ENCODE assay signal across 11 cellular contexts in genomic region chrX:45774961-45775360, GRCh38.
DNase-seq lines count a peak whose midpoint lies in the region; ATAC-seq and TF ChIP-seq lines count a peak whose summit lies in the region.
"Had no signal": no experiment of that assay in that cellular context is flagged by ENCODE, and none has a peak within 500 bp of the region (broad histone marks: within the 10 kb centered on the region; RNA-seq: fewer than 3 reads in every experiment).

No MANE protein-coding gene starts in this region.

- peaks cover 94% of the 10 kb centered on the region for H3K4me1 Mint-ChIP-seq in stimulated activated naive CD8-positive, alpha-beta T cell treated with anti-CD3 and anti-CD28 coated beads, Interleukin-15, Interleukin-2, amounts not matched to agents 100 ng/mL and 50 ng/mL, for 24 hours (ENCODE audit: low read depth)
- H3K4me1 Mint-ChIP-seq in activated naive CD8-positive, alpha-beta T cell treated with anti-CD3 and anti-CD28 coated beads for 36 hours: peaks cover 55% of the 10 kb centered on the region
- H3K4me1 Mint-ChIP-seq in effector memory CD8-positive, alpha-beta T cell (ENCODE audit: low read depth in 2 of 2): peaks cover 17 to 20% of the 10 kb centered on the region in 2 donors

- DNase-seq in stimulated activated naive CD8-positive, alpha-beta T cell treated with anti-CD3 and anti-CD28 coated beads, Interleukin-15, Interleukin-2, amounts not matched to agents 100 U/mL and 50 U/mL, for 24 hours: no peak
- no peak for DNase-seq in activated naive CD8-positive, alpha-beta T cell treated with anti-CD3 and anti-CD28 coated beads for 36 hours
- DNase-seq in left ventricle myocardium inferior (no peak), RWPE1 (ENCODE audit: low spot score) (no peak)
- DNase-seq in effector memory CD8-positive, alpha-beta T cell: no peak
- DNase-seq: NCI-H526 had no signal

- no peaks in the 10 kb centered on the region for H3K9me3 Mint-ChIP-seq in stimulated activated naive CD8-positive, alpha-beta T cell treated with anti-CD3 and anti-CD28 coated beads, Interleukin-15, Interleukin-2, amounts not matched to agents 100 ng/mL and 50 ng/mL, for 24 hours
- H3K9me3 Mint-ChIP-seq in activated naive CD8-positive, alpha-beta T cell treated with anti-CD3 and anti-CD28 coated beads for 36 hours: no peaks in the 10 kb centered on the region
- no peaks in the 10 kb centered on the region for H3K9me3 Mint-ChIP-seq in effector memory CD8-positive, alpha-beta T cell
- H3K9me3 Mint-ChIP-seq: stimulated activated effector memory CD8-positive, alpha-beta T cell treated with anti-CD3 and anti-CD28 coated beads, Interleukin-12 subunit alpha, Interleukin-12 subunit beta, amount 100 ng/mL, for 72 hours had no signal

- ATAC-seq in stimulated activated naive CD8-positive, alpha-beta T cell treated with anti-CD3 and anti-CD28 coated beads, Interleukin-15, Interleukin-2, amounts not matched to agents 100 U/mL and 50 U/mL, for 24 hours: no peak
- ATAC-seq in HG03439 (IDR thresholded peaks at IDR 0.05; ENCODE audit: unreplicated experiment): no peak
- ATAC-seq in effector memory CD8-positive, alpha-beta T cell (replicated peaks): no peak
- no peak for ATAC-seq in HG03045 (IDR thresholded peaks at IDR 0.05; ENCODE audit: unreplicated experiment)
- ATAC-seq: gastroesophageal sphincter; stimulated activated effector memory CD8-positive, alpha-beta T cell treated with anti-CD3 and anti-CD28 coated beads, Interleukin-12 subunit alpha, Interleukin-12 subunit beta, amount 100 ng/mL, for 72 hours had no signal

- H3K27me3 Mint-ChIP-seq in stimulated activated naive CD8-positive, alpha-beta T cell treated with anti-CD3 and anti-CD28 coated beads, Interleukin-15, Interleukin-2, amounts not matched to agents 100 ng/mL and 50 ng/mL, for 24 hours: no peaks in the 10 kb centered on the region
- no peaks in the 10 kb centered on the region for H3K27me3 Mint-ChIP-seq in activated naive CD8-positive, alpha-beta T cell treated with anti-CD3 and anti-CD28 coated beads for 36 hours
- H3K27me3 Mint-ChIP-seq in effector memory CD8-positive, alpha-beta T cell: no peaks in the 10 kb centered on the region

- peaks cover 11% of the 10 kb centered on the region for H3K4me1 ChIP-seq in left ventricle myocardium inferior

- H3K4me3 ChIP-seq in left ventricle myocardium inferior: no peak overlapping the region
- H3K4me3 ChIP-seq: gastroesophageal sphincter had no signal

- H3K27ac Mint-ChIP-seq in stimulated activated naive CD8-positive, alpha-beta T cell treated with anti-CD3 and anti-CD28 coated beads, Interleukin-15, Interleukin-2, amounts not matched to agents 100 ng/mL and 50 ng/mL, for 24 hours: peak overlapping the region; percentile 55
- no peak overlapping the region for H3K27ac Mint-ChIP-seq in activated naive CD8-positive, alpha-beta T cell treated with anti-CD3 and anti-CD28 coated beads for 36 hours
- no peak overlapping the region for H3K27ac Mint-ChIP-seq in effector memory CD8-positive, alpha-beta T cell
- H3K27ac Mint-ChIP-seq: stimulated activated effector memory CD8-positive, alpha-beta T cell treated with anti-CD3 and anti-CD28 coated beads, Interleukin-12 subunit alpha, Interleukin-12 subunit beta, amount 100 ng/mL, for 72 hours had no signal

- H3K27me3 ChIP-seq in left ventricle myocardium inferior (ENCODE audit: low read depth): no peaks in the 10 kb centered on the region
- H3K27me3 ChIP-seq: gastroesophageal sphincter had no signal

- H3K36me3 ChIP-seq in left ventricle myocardium inferior: no peaks in the 10 kb centered on the region
- H3K36me3 ChIP-seq: gastroesophageal sphincter had no signal

- TF ChIP-seq CTCF in left ventricle myocardium inferior (IDR thresholded peaks at IDR 0.05; ENCODE audit: borderline replicate concordance) (no peak), RWPE1 (conservative IDR thresholded peaks at IDR 0.05; ENCODE audit: low read depth) (no peak)

- intact Hi-C loops in left ventricle myocardium inferior (cut with micrococcal nuclease): no loop called here

- CTCF ChIA-PET in RWPE1 (lab: Yijun Ruan, JAX): no interaction called here

- H3K4me3 Mint-ChIP-seq in stimulated activated naive CD8-positive, alpha-beta T cell treated with anti-CD3 and anti-CD28 coated beads, Interleukin-15, Interleukin-2, amounts not matched to agents 100 ng/mL and 50 ng/mL, for 24 hours: no peak overlapping the region
- H3K4me3 Mint-ChIP-seq in activated naive CD8-positive, alpha-beta T cell treated with anti-CD3 and anti-CD28 coated beads for 36 hours: peak overlapping the region; percentile 34
- H3K4me3 Mint-ChIP-seq in effector memory CD8-positive, alpha-beta T cell: no peak overlapping the region
- H3K4me3 Mint-ChIP-seq: stimulated activated effector memory CD8-positive, alpha-beta T cell treated with anti-CD3 and anti-CD28 coated beads, Interleukin-12 subunit alpha, Interleukin-12 subunit beta, amount 100 ng/mL, for 72 hours had no signal

- H3K9me3 ChIP-seq in left ventricle myocardium inferior (replicated peaks): no peaks in the 10 kb centered on the region
- H3K9me3 ChIP-seq: gastroesophageal sphincter had no signal

- POLR2A ChIA-PET in RWPE1 (lab: Yijun Ruan, JAX; ENCODE audit: low non-redundant PET): no interaction called here

- H3K36me3 Mint-ChIP-seq in stimulated activated naive CD8-positive, alpha-beta T cell treated with anti-CD3 and anti-CD28 coated beads, Interleukin-15, Interleukin-2, amounts not matched to agents 100 ng/mL and 50 ng/mL, for 24 hours (ENCODE audit: low read depth): peaks cover 37% of the 10 kb centered on the region
- H3K36me3 Mint-ChIP-seq in activated naive CD8-positive, alpha-beta T cell treated with anti-CD3 and anti-CD28 coated beads for 36 hours: peaks cover 24% of the 10 kb centered on the region
- no peaks in the 10 kb centered on the region for H3K36me3 Mint-ChIP-seq in effector memory CD8-positive, alpha-beta T cell (ENCODE audit: insufficient read depth)

- H3K27ac ChIP-seq in left ventricle myocardium inferior (replicated peaks) (peak overlapping the region; percentile 55), RWPE1 (no peak overlapping the region)
